1 cellular context compared by ENCODE assay signal in the genomic region with DNA sequence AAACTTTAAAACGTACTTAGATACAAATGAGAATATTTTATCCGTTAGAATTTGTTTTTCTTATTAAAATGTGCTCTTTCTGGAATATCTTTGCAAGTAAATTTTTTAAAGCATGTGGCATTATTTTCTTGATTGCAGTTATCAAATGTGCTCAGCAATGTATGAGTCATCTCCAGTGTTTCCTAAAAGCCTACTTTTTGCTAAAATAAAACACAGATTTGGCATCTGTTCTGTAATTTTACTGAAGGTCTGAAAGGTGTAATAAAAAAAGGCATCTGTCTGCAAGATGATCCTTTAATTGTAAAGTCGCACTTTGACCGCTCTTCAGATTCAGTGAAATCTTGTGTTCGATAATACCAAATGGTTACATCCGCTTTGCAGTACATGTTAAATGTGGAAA.
TF ChIP-seq lines count a peak whose summit lies in the region.

No MANE protein-coding gene starts in this region.

TF ChIP-seq in HCT116, 20 proteins besides CTCF, POLR2A, EP300 and RAD21 (continued from another document):
- TF ChIP-seq POLR2AphosphoS5 (IDR thresholded peaks at IDR 0.05; ENCODE audit: low read depth, low read length) (no peak), ZFX (IDR thresholded peaks at IDR 0.05) (no peak), EGR1 (IDR thresholded peaks at IDR 0.05; ENCODE audit: low read depth) (no peak), EZH2phosphoT487 (IDR thresholded peaks at IDR 0.05; ENCODE audit: borderline replicate concordance) (no peak)
TF ChIP-seq in HCT116: peak in this region for 0.
